Comparison of ENCODE assay signal across 26 cellular contexts in genomic region chr5:89011778-89012320, GRCh38.
"Had no signal": no experiment of that assay in that cellular context is flagged by ENCODE, and none has a peak within 500 bp of the region (broad histone marks: within the 10 kb centered on the region; RNA-seq: fewer than 3 reads in every experiment).

No MANE protein-coding gene starts in this region.

- H3K27ac ChIP-seq: ascending aorta, breast epithelium, coronary artery, dorsolateral prefrontal cortex had no signal

- H3K4me3 ChIP-seq: ascending aorta, breast epithelium, coronary artery, dorsolateral prefrontal cortex had no signal

- H3K36me3 ChIP-seq: ascending aorta, breast epithelium had no signal

- H3K4me3 Mint-ChIP-seq: activated CD4-positive, alpha-beta memory T cell treated with anti-CD3 and anti-CD28 coated beads, Interleukin-2, amount 10 ng/mL, durations not matched to agents 7 days and 5 days; activated CD4-positive, alpha-beta T cell treated with anti-CD3 and anti-CD28 coated beads for 36 hours; activated CD4-positive, alpha-beta T cell treated with anti-CD3 and anti-CD28 coated beads, Interleukin-2, amount 10 ng/mL, durations not matched to agents 24 days and 14 days; activated naive CD4-positive, alpha-beta T cell treated with anti-CD3 and anti-CD28 coated beads, Interleukin-2, amount 10 ng/mL, durations not matched to agents 7 days and 5 days; activated naive CD8-positive, alpha-beta T cell treated with anti-CD3 and anti-CD28 coated beads, Interleukin-2, amount 10 ng/mL, durations not matched to agents 7 days and 5 days; activated T-cell treated with anti-CD3 and anti-CD28 coated beads, Interleukin-2, amount 50 U/mL, for 24 hours; activated T-cell treated with anti-CD3 and anti-CD28 coated beads, Interleukin-2, amount 50 U/mL, for 72 hours; brain; central memory CD8-positive, alpha-beta T cell; dendritic cell treated with granulocyte-macrophage colony-stimulating factor and Interleukin-4, amounts not matched to agents 40 ng/mL and 50 ng/mL, for 4 days; endodermal cell had no signal

- H3K4me1 ChIP-seq: ascending aorta, breast epithelium had no signal

- H3K9me3 ChIP-seq: ascending aorta, breast epithelium had no signal

- ATAC-seq: activated CD4-positive, alpha-beta T cell treated with anti-CD3 and anti-CD28 coated beads for 36 hours; activated naive CD4-positive, alpha-beta T cell treated with anti-CD3 and anti-CD28 coated beads, Interleukin-2, amount 50 U/mL, for 72 hours; activated T-cell treated with anti-CD3 and anti-CD28 coated beads, Interleukin-2, amount 50 U/mL, for 72 hours; esophagus mucosa had no signal

- DNase-seq: activated CD4-positive, alpha-beta memory T cell treated with anti-CD3 and anti-CD28 coated beads, Interleukin-2, amount 10 ng/mL, durations not matched to agents 7 days and 5 days; activated CD4-positive, alpha-beta T cell treated with anti-CD3 and anti-CD28 coated beads for 36 hours; activated CD4-positive, alpha-beta T cell treated with anti-CD3 and anti-CD28 coated beads, Interleukin-2, amount 10 ng/mL, durations not matched to agents 24 days and 14 days; activated CD4-positive, CD25-positive, alpha-beta regulatory T cell; activated CD4-positive, CD25-positive, alpha-beta regulatory T cell treated with anti-CD3 and anti-CD28 coated beads, Interleukin-2, amount 50 U/mL, for 72 hours; activated CD8-positive, alpha-beta memory T cell treated with anti-CD3 and anti-CD28 coated beads, Interleukin-2, amount 50 U/mL, for 48 hours; activated gamma-delta T cell; activated naive CD4-positive, alpha-beta T cell; activated naive CD4-positive, alpha-beta T cell treated with anti-CD3 and anti-CD28 coated beads, Interleukin-2, amount 10 ng/mL, durations not matched to agents 7 days and 5 days; activated naive CD8-positive, alpha-beta T cell treated with anti-CD3 and anti-CD28 coated beads, Interleukin-2, amount 10 ng/mL, durations not matched to agents 7 days and 5 days; activated T-cell treated with anti-CD3 and anti-CD28 coated beads for 4 hours; activated T-cell treated with anti-CD3 and anti-CD28 coated beads, Interleukin-2, amount 50 U/mL, for 24 hours; activated T-cell treated with anti-CD3 and anti-CD28 coated beads, Interleukin-2, amount 50 U/mL, for 72 hours; dorsolateral prefrontal cortex; effector memory CD4-positive, alpha-beta T cell; foreskin fibroblast; T-helper 2 cell had no signal

- H3K27ac Mint-ChIP-seq: activated CD4-positive, alpha-beta memory T cell treated with anti-CD3 and anti-CD28 coated beads, Interleukin-2, amount 10 ng/mL, durations not matched to agents 7 days and 5 days; activated CD4-positive, alpha-beta T cell treated with anti-CD3 and anti-CD28 coated beads for 36 hours; activated CD4-positive, alpha-beta T cell treated with anti-CD3 and anti-CD28 coated beads, Interleukin-2, amount 10 ng/mL, durations not matched to agents 24 days and 14 days; activated naive CD4-positive, alpha-beta T cell treated with anti-CD3 and anti-CD28 coated beads, Interleukin-2, amount 10 ng/mL, durations not matched to agents 7 days and 5 days; activated naive CD4-positive, alpha-beta T cell treated with anti-CD3 and anti-CD28 coated beads, Interleukin-2, amount 50 U/mL, for 72 hours; activated naive CD8-positive, alpha-beta T cell treated with anti-CD3 and anti-CD28 coated beads, Interleukin-2, amount 10 ng/mL, durations not matched to agents 7 days and 5 days; activated T-cell treated with anti-CD3 and anti-CD28 coated beads, Interleukin-2, amount 50 U/mL, for 24 hours; activated T-cell treated with anti-CD3 and anti-CD28 coated beads, Interleukin-2, amount 50 U/mL, for 72 hours; dendritic cell treated with granulocyte-macrophage colony-stimulating factor and Interleukin-4, amounts not matched to agents 40 ng/mL and 50 ng/mL, for 4 days had no signal

- H3K27me3 ChIP-seq: ascending aorta, breast epithelium, dorsolateral prefrontal cortex had no signal

- H3K27me3 Mint-ChIP-seq: activated CD4-positive, alpha-beta memory T cell treated with anti-CD3 and anti-CD28 coated beads, Interleukin-2, amount 10 ng/mL, durations not matched to agents 7 days and 5 days; activated CD4-positive, alpha-beta T cell treated with anti-CD3 and anti-CD28 coated beads for 36 hours; activated naive CD4-positive, alpha-beta T cell treated with anti-CD3 and anti-CD28 coated beads, Interleukin-2, amount 10 ng/mL, durations not matched to agents 7 days and 5 days; activated naive CD8-positive, alpha-beta T cell treated with anti-CD3 and anti-CD28 coated beads, Interleukin-2, amount 10 ng/mL, durations not matched to agents 7 days and 5 days; brain; central memory CD8-positive, alpha-beta T cell; dendritic cell treated with granulocyte-macrophage colony-stimulating factor and Interleukin-4, amounts not matched to agents 40 ng/mL and 50 ng/mL, for 4 days had no signal

- H3K36me3 Mint-ChIP-seq: activated naive CD4-positive, alpha-beta T cell treated with anti-CD3 and anti-CD28 coated beads, Interleukin-2, amount 10 ng/mL, durations not matched to agents 7 days and 5 days; activated naive CD4-positive, alpha-beta T cell treated with anti-CD3 and anti-CD28 coated beads, Interleukin-2, amount 50 U/mL, for 72 hours; activated naive CD8-positive, alpha-beta T cell treated with anti-CD3 and anti-CD28 coated beads, Interleukin-2, amount 10 ng/mL, durations not matched to agents 7 days and 5 days; brain had no signal

- H3K4me1 Mint-ChIP-seq: activated CD4-positive, alpha-beta memory T cell treated with anti-CD3 and anti-CD28 coated beads, Interleukin-2, amount 10 ng/mL, durations not matched to agents 7 days and 5 days; activated CD4-positive, alpha-beta T cell treated with anti-CD3 and anti-CD28 coated beads for 36 hours; activated CD4-positive, alpha-beta T cell treated with anti-CD3 and anti-CD28 coated beads, Interleukin-2, amount 10 ng/mL, durations not matched to agents 24 days and 14 days; activated naive CD4-positive, alpha-beta T cell treated with anti-CD3 and anti-CD28 coated beads, Interleukin-2, amount 10 ng/mL, durations not matched to agents 7 days and 5 days; activated naive CD8-positive, alpha-beta T cell treated with anti-CD3 and anti-CD28 coated beads, Interleukin-2, amount 10 ng/mL, durations not matched to agents 7 days and 5 days; central memory CD8-positive, alpha-beta T cell had no signal

- H3K9me3 Mint-ChIP-seq: activated CD4-positive, alpha-beta memory T cell treated with anti-CD3 and anti-CD28 coated beads, Interleukin-2, amount 10 ng/mL, durations not matched to agents 7 days and 5 days; activated CD4-positive, alpha-beta T cell treated with anti-CD3 and anti-CD28 coated beads, Interleukin-2, amount 10 ng/mL, durations not matched to agents 24 days and 14 days; activated naive CD4-positive, alpha-beta T cell treated with anti-CD3 and anti-CD28 coated beads, Interleukin-2, amount 10 ng/mL, durations not matched to agents 7 days and 5 days; activated naive CD4-positive, alpha-beta T cell treated with anti-CD3 and anti-CD28 coated beads, Interleukin-2, amount 50 U/mL, for 72 hours; activated naive CD8-positive, alpha-beta T cell treated with anti-CD3 and anti-CD28 coated beads, Interleukin-2, amount 10 ng/mL, durations not matched to agents 7 days and 5 days; activated T-cell treated with anti-CD3 and anti-CD28 coated beads, Interleukin-2, amount 50 U/mL, for 24 hours; activated T-cell treated with anti-CD3 and anti-CD28 coated beads, Interleukin-2, amount 50 U/mL, for 72 hours; brain; central memory CD8-positive, alpha-beta T cell; dendritic cell treated with granulocyte-macrophage colony-stimulating factor and Interleukin-4, amounts not matched to agents 40 ng/mL and 50 ng/mL, for 4 days had no signal
